In genomic region chr5:160271396-160271795, GRCh38 we compare ENCODE assay signal across 8 cellular contexts. TPM values are rescaled to one million over a fixed set of nuclear protein-coding genes. Genes with fewer than 3 reads are reported as not detected.
DNase-seq lines count a peak whose midpoint lies in the region; ATAC-seq and TF ChIP-seq lines count a peak whose summit lies in the region.

No MANE protein-coding gene starts in this region.

- H3K4me1 Mint-ChIP-seq in neural crest cell: peaks cover 52% of the 10 kb centered on the region
- H3K4me1 Mint-ChIP-seq in activated CD8-positive, alpha-beta memory T cell treated with anti-CD3 and anti-CD28 coated beads, Interleukin-2, amount 10 ng/mL, durations not matched to agents 7 days and 5 days: peaks cover 3% of the 10 kb centered on the region

- intact Hi-C loops in colonic mucosa (cut with DNase I): no loop called here
- intact Hi-C loops in body of pancreas (cut with DNase I): no loop called here

- H3K27me3 ChIP-seq in colonic mucosa (no peaks in the 10 kb centered on the region), body of pancreas (no peaks in the 10 kb centered on the region)

- no peaks in the 10 kb centered on the region for H3K27me3 Mint-ChIP-seq in neural crest cell (ENCODE audit: low read depth)
- peaks cover 17% of the 10 kb centered on the region for H3K27me3 Mint-ChIP-seq in activated CD8-positive, alpha-beta memory T cell treated with anti-CD3 and anti-CD28 coated beads, Interleukin-2, amount 10 ng/mL, durations not matched to agents 7 days and 5 days

- H3K4me3 ChIP-seq in colonic mucosa (no peak overlapping the region), body of pancreas (no peak overlapping the region)

- CTCF ChIA-PET in activated CD8-positive, alpha-beta memory T cell treated with anti-CD3 and anti-CD28 coated beads, Interleukin-2, amount 10 ng/mL, durations not matched to agents 7 days and 5 days (lab: Charles Lee): interaction anchor here (1.0 kb wide), 1 partner anchor 11 kb away, joined by 3 read pairs; no protein-coding TSS in a partner anchor

- H3K4me3 Mint-ChIP-seq in neural crest cell: no peak overlapping the region
- H3K4me3 Mint-ChIP-seq in activated CD8-positive, alpha-beta memory T cell treated with anti-CD3 and anti-CD28 coated beads, Interleukin-2, amount 10 ng/mL, durations not matched to agents 7 days and 5 days: no peak overlapping the region

- no peak for TF ChIP-seq POLR2A in body of pancreas (IDR thresholded peaks at IDR 0.05)

- TF ChIP-seq EP300 in Ishikawa (IDR thresholded peaks at IDR 0.05; ENCODE audit: borderline replicate concordance): no peak

- 49 to 58% methylated on average over 8 of the region's 8 CpGs for WGBS in body of pancreas, 2 donors

- DNase-seq in colonic mucosa (peak; percentile 80), neural crest cell (ENCODE audit: low read depth, low spot score) (no peak), DMS79 (lab: John Stamatoyannopoulos, UW) (no peak), NCI-H526 (lab: John Stamatoyannopoulos, UW) (no peak), body of pancreas (no peak)
- no peak for DNase-seq in activated CD8-positive, alpha-beta memory T cell treated with anti-CD3 and anti-CD28 coated beads, Interleukin-2, amount 10 ng/mL, durations not matched to agents 7 days and 5 days

- no peaks in the 10 kb centered on the region for H3K9me3 Mint-ChIP-seq in neural crest cell
- no peaks in the 10 kb centered on the region for H3K9me3 Mint-ChIP-seq in activated CD8-positive, alpha-beta memory T cell treated with anti-CD3 and anti-CD28 coated beads, Interleukin-2, amount 10 ng/mL, durations not matched to agents 7 days and 5 days (ENCODE audit: low read depth)

- peak overlapping the region; percentile 67 for H3K27ac ChIP-seq in colonic mucosa
- H3K27ac ChIP-seq in body of pancreas: no peak overlapping the region

- peaks cover 2% of the 10 kb centered on the region for H3K36me3 Mint-ChIP-seq in neural crest cell (ENCODE audit: low read depth)
- no peaks in the 10 kb centered on the region for H3K36me3 Mint-ChIP-seq in activated CD8-positive, alpha-beta memory T cell treated with anti-CD3 and anti-CD28 coated beads, Interleukin-2, amount 10 ng/mL, durations not matched to agents 7 days and 5 days

- TF ChIP-seq CTCF in colonic mucosa (IDR thresholded peaks at IDR 0.05) (no peak), neural crest cell (conservative IDR thresholded peaks at IDR 0.05) (no peak), body of pancreas (IDR thresholded peaks at IDR 0.05) (no peak)

- TF ChIP-seq RAD21 in Ishikawa (IDR thresholded peaks at IDR 0.05; ENCODE audit: low read depth): no peak

- H3K9me3 ChIP-seq in colonic mucosa (no peaks in the 10 kb centered on the region), body of pancreas (no peaks in the 10 kb centered on the region)

- peaks cover 13% of the 10 kb centered on the region for H3K4me1 ChIP-seq in colonic mucosa
- H3K4me1 ChIP-seq in body of pancreas: peaks cover 5% of the 10 kb centered on the region

- H3K27ac Mint-ChIP-seq in neural crest cell (ENCODE audit: unreplicated experiment): peak overlapping the region; percentile 9
- H3K27ac Mint-ChIP-seq in activated CD8-positive, alpha-beta memory T cell treated with anti-CD3 and anti-CD28 coated beads, Interleukin-2, amount 10 ng/mL, durations not matched to agents 7 days and 5 days: no peak overlapping the region

- H3K36me3 ChIP-seq in colonic mucosa: no peaks in the 10 kb centered on the region
- H3K36me3 ChIP-seq in body of pancreas (replicated peaks in 1 of 2; ENCODE audit: insufficient read depth in 1 of 2, low read depth in 2 of 2): no peaks in the 10 kb centered on the region

- peak; percentile 56 for ATAC-seq in GM18858 (IDR thresholded peaks at IDR 0.05; ENCODE audit: unreplicated experiment)
- no peak for ATAC-seq in activated CD8-positive, alpha-beta memory T cell treated with anti-CD3 and anti-CD28 coated beads, Interleukin-2, amount 10 ng/mL, durations not matched to agents 7 days and 5 days
- no peak for ATAC-seq in body of pancreas

- peak overlapping the region in 1 of 2 donors; percentile 79 for H3K9ac ChIP-seq in colonic mucosa (ENCODE audit: low read depth in 2 of 2, low read length in 2 of 2)

TF ChIP-seq in Ishikawa, 13 proteins besides CTCF, POLR2A, EP300 and RAD21:
- TF ChIP-seq USF1 (IDR thresholded peaks at IDR 0.05) (no peak), CEBPB (IDR thresholded peaks at IDR 0.05) (no peak), MAX (IDR thresholded peaks at IDR 0.05) (0 out of 2 replicates have a peak, but pooled peaks have one; percentile 36), REST (IDR thresholded peaks at IDR 0.05; ENCODE audit: low read depth) (no peak), TCF12 (IDR thresholded peaks at IDR 0.05; ENCODE audit: low read depth) (no peak), TAF1 (IDR thresholded peaks at IDR 0.05; ENCODE audit: low read depth) (no peak), TEAD4 (IDR thresholded peaks at IDR 0.05) (no peak)

RNA-seq across cellular contexts. Expression of gene CCNJL, which starts 41.0 kb away (rescaled TPM):
- total RNA-seq in colonic mucosa (10 to 100 TPM; 14.6 to 21.6 TPM), neural crest cell (28.7 and 29.7 TPM in 2 replicates), body of pancreas (under 1 TPM; 0.26 to 0.66 TPM)
- under 1 TPM in 1 of 2 experiments, not detected in 1; 0.23 TPM for total RNA-seq in activated CD8-positive, alpha-beta memory T cell treated with anti-CD3 and anti-CD28 coated beads, Interleukin-2, amount 10 ng/mL, durations not matched to agents 7 days and 5 days

RNA-seq across cellular contexts. Expression of gene FABP6, which starts 42.1 kb away (rescaled TPM):
- total RNA-seq in colonic mucosa (not detected), neural crest cell (1.3 and 1.5 TPM in 2 replicates), body of pancreas (not detected)
- total RNA-seq in activated CD8-positive, alpha-beta memory T cell treated with anti-CD3 and anti-CD28 coated beads, Interleukin-2, amount 10 ng/mL, durations not matched to agents 7 days and 5 days: not detected

Comparison
In these comparisons a context has a peak if more than half of its experiments do, and no peak if none do; other contexts are left out.
1. RNA of gene CCNJL, which starts 41.0 kb away (total RNA-seq): 28.7 to 29.7 TPM in neural crest cell and 14.6 to 21.6 TPM in colonic mucosa; 0.26 to 0.66 TPM in body of pancreas and 0.23 TPM in activated CD8-positive, alpha-beta memory T cell treated with anti-CD3 and anti-CD28 coated beads, Interleukin-2, amount 10 ng/mL, durations not matched to agents 7 days and 5 days; every median in the first group is over 4 times any median in the second.